ENCODE assay signal across 17 cellular contexts in genomic region chr10:79552143-79552542, GRCh38. TPM values are rescaled to one million over a fixed set of nuclear protein-coding genes. Genes with fewer than 3 reads are reported as not detected.
"Had no signal": no experiment of that assay in that cellular context is flagged by ENCODE, and none has a peak within 500 bp of the region (broad histone marks: within the 10 kb centered on the region; RNA-seq: fewer than 3 reads in every experiment).

No MANE protein-coding gene starts in this region.

- H3K4me1 ChIP-seq: adrenal gland, sigmoid colon had no signal

- H3K9me3 ChIP-seq: adrenal gland, sigmoid colon had no signal

- H3K27me3 ChIP-seq: adrenal gland, sigmoid colon had no signal

- ATAC-seq: activated T-cell treated with anti-CD3 and anti-CD28 coated beads, Interleukin-2, amount 50 U/mL, for 72 hours; esophagus mucosa; natural killer cell had no signal

- H3K36me3 Mint-ChIP-seq: natural killer cell had no signal

- H3K9me3 Mint-ChIP-seq: activated T-cell treated with anti-CD3 and anti-CD28 coated beads, Interleukin-2, amount 50 U/mL, for 72 hours; natural killer cell had no signal

- H3K27ac Mint-ChIP-seq: activated T-cell treated with anti-CD3 and anti-CD28 coated beads, Interleukin-2, amount 50 U/mL, for 72 hours; natural killer cell had no signal

- DNase-seq: activated CD4-positive, alpha-beta T cell treated with anti-CD3 and anti-CD28 coated beads, Interleukin-2, amount 50 U/mL, for 4 hours; activated effector memory CD4-positive, alpha-beta T cell treated with anti-CD3 and anti-CD28 coated beads, Interleukin-2, amount 50 U/mL, for 16 hours; activated naive CD4-positive, alpha-beta T cell treated with anti-CD3 and anti-CD28 coated beads, Interleukin-2, amount 50 U/mL, for 16 hours; activated T-cell treated with anti-CD3 and anti-CD28 coated beads, Interleukin-2, amount 50 U/mL, for 72 hours; adrenal gland; effector CD8-positive, alpha-beta T cell; mesenchymal stem cell; natural killer cell; sigmoid colon; stimulated activated CD8-positive, alpha-beta memory T cell treated with anti-CD3 and anti-CD28 coated beads, Interleukin-4, amount 100 ng/mL, for 48 hours; stimulated activated naive CD4-positive, alpha-beta T cell had no signal

- H3K27ac ChIP-seq: adrenal gland, sigmoid colon had no signal

- H3K4me3 ChIP-seq: adrenal gland, sigmoid colon had no signal

- H3K36me3 ChIP-seq: adrenal gland, sigmoid colon had no signal

- H3K4me3 Mint-ChIP-seq: activated T-cell treated with anti-CD3 and anti-CD28 coated beads, Interleukin-2, amount 50 U/mL, for 72 hours; natural killer cell had no signal

- H3K4me1 Mint-ChIP-seq: natural killer cell had no signal

RNA-seq across cellular contexts. Expression of gene SFTPA2, which starts 8.1 kb away (rescaled TPM):
- total RNA-seq: activated CD8-positive, alpha-beta memory T cell treated with anti-CD3 and anti-CD28 coated beads for 36 hours; activated T-cell treated with anti-CD3 and anti-CD28 coated beads, Interleukin-2, amount 50 U/mL, for 72 hours; bronchial epithelial cell; lower leg skin; natural killer cell; sigmoid colon; T-helper 1 cell treated with Interleukin-12 subunit alpha and Interleukin-12 subunit beta and Interleukin-4 antibody, amounts not matched to agents 30 ng/mL and 1 ng/mL, for 36 hours; urinary bladder had no signal

RNA-seq across cellular contexts. Expression of gene SFTPA1, which starts 58.6 kb away (rescaled TPM):
- total RNA-seq: activated CD8-positive, alpha-beta memory T cell treated with anti-CD3 and anti-CD28 coated beads for 36 hours; activated T-cell treated with anti-CD3 and anti-CD28 coated beads, Interleukin-2, amount 50 U/mL, for 72 hours; bronchial epithelial cell; lower leg skin; natural killer cell; sigmoid colon; T-helper 1 cell treated with Interleukin-12 subunit alpha and Interleukin-12 subunit beta and Interleukin-4 antibody, amounts not matched to agents 30 ng/mL and 1 ng/mL, for 36 hours; urinary bladder had no signal
- polyA plus RNA-seq: urinary bladder had no signal
